Comparison of ENCODE assay signal across 8 cellular contexts in genomic region chr19:43533546-43534304, GRCh38. TPM values are rescaled to one million over a fixed set of nuclear protein-coding genes. Genes with fewer than 3 reads are reported as not detected.
DNase-seq lines count a peak whose midpoint lies in the region; ATAC-seq and TF ChIP-seq lines count a peak whose summit lies in the region.

No MANE protein-coding gene starts in this region.

- DNase-seq in DMS153 treated with DMSO at 0.1 percent for 48 hours (lab: John Stamatoyannopoulos, UW; ENCODE audit: unreplicated experiment) (peak; percentile 95), LHCN-M2 (ENCODE audit: low read depth) (peak; percentile 96), RWPE1 (ENCODE audit: low spot score) (peak; percentile 98), fibroblast of pulmonary artery (ENCODE audit: low read depth) (peak; percentile 100), natural killer cell (peak; percentile 94)
- peak; percentile 80 for DNase-seq in activated effector memory CD4-positive, alpha-beta T cell treated with Interleukin-2 at 50 U/mL for 16 hours
- DNase-seq in stimulated activated naive B cell treated with anti-CD40 and anti-IgM and Interleukin-4, amounts not matched to agents 10 μg/mL and 1 μg/mL and 100 μg/mL, for 72 hours = peak; percentile 97

- H3K4me3 Mint-ChIP-seq in natural killer cell = peak overlapping the region; percentile 97
- peak overlapping the region; percentile 84 to 90 for H3K4me3 Mint-ChIP-seq in stimulated activated naive B cell treated with anti-CD40 and anti-IgM and Interleukin-4, amounts not matched to agents 10 μg/mL and 1 μg/mL and 100 μg/mL, for 72 hours

- ATAC-seq in GM21825 (IDR thresholded peaks at IDR 0.05; ENCODE audit: unreplicated experiment) (peak; percentile 74), natural killer cell (peak; percentile 82 to 94 (median 85))
- ATAC-seq in stimulated activated naive B cell treated with anti-CD40 and anti-IgM and Interleukin-4, amounts not matched to agents 10 μg/mL and 1 μg/mL and 100 μg/mL, for 72 hours (replicated peaks) = peak; percentile 77

- peak overlapping the region; percentile 98 for H3K27ac ChIP-seq in RWPE1

- intact Hi-C loops in natural killer cell (cut with micrococcal nuclease) = loop anchor here (1.0 to 2.0 kb wide), 3 partner anchors 29 to 70 kb away; no protein-coding TSS in a partner anchor

- H3K27ac Mint-ChIP-seq in natural killer cell = peak overlapping the region; percentile 90 to 93
- H3K27ac Mint-ChIP-seq in stimulated activated naive B cell treated with anti-CD40 and anti-IgM and Interleukin-4, amounts not matched to agents 10 μg/mL and 1 μg/mL and 100 μg/mL, for 72 hours = peak overlapping the region; percentile 94

- no peaks in the 10 kb centered on the region for H3K9me3 Mint-ChIP-seq in natural killer cell
- peaks cover 0 to 3% of the 10 kb centered on the region in 2 donors for H3K9me3 Mint-ChIP-seq in stimulated activated naive B cell treated with anti-CD40 and anti-IgM and Interleukin-4, amounts not matched to agents 10 μg/mL and 1 μg/mL and 100 μg/mL, for 72 hours

- H3K36me3 Mint-ChIP-seq in natural killer cell = peaks cover 5% of the 10 kb centered on the region
- peaks cover 12 to 26% of the 10 kb centered on the region in 2 donors for H3K36me3 Mint-ChIP-seq in stimulated activated naive B cell treated with anti-CD40 and anti-IgM and Interleukin-4, amounts not matched to agents 10 μg/mL and 1 μg/mL and 100 μg/mL, for 72 hours

- POLR2A ChIA-PET in RWPE1 (lab: Yijun Ruan, JAX; ENCODE audit: low non-redundant PET) = no interaction called here

- peak overlapping the region; percentile 66 for H3K4me3 ChIP-seq in fibroblast of pulmonary artery (replicated peaks; ENCODE audit: low read depth, low read length)

- peaks cover 30 to 34% of the 10 kb centered on the region in 2 donors for H3K4me1 Mint-ChIP-seq in natural killer cell
- H3K4me1 Mint-ChIP-seq in stimulated activated naive B cell treated with anti-CD40 and anti-IgM and Interleukin-4, amounts not matched to agents 10 μg/mL and 1 μg/mL and 100 μg/mL, for 72 hours = peaks cover 12 to 27% of the 10 kb centered on the region in 2 donors

- H3K27me3 Mint-ChIP-seq in natural killer cell (ENCODE audit: low read depth in 2 of 2) = no peaks in the 10 kb centered on the region
- no peaks in the 10 kb centered on the region for H3K27me3 Mint-ChIP-seq in stimulated activated naive B cell treated with anti-CD40 and anti-IgM and Interleukin-4, amounts not matched to agents 10 μg/mL and 1 μg/mL and 100 μg/mL, for 72 hours

- no peak for TF ChIP-seq CTCF in RWPE1 (conservative IDR thresholded peaks at IDR 0.05; ENCODE audit: low read depth)
- no peak for TF ChIP-seq CTCF in fibroblast of pulmonary artery (IDR thresholded peaks at IDR 0.05; ENCODE audit: low read length, missing control alignments)
- TF ChIP-seq CTCF in natural killer cell (IDR thresholded peaks at IDR 0.05) = no peak

- CTCF ChIA-PET in RWPE1 (lab: Yijun Ruan, JAX) = interaction anchor here (0.6 kb wide), 1 partner anchor 10 kb away, joined by 5 read pairs; no protein-coding TSS in a partner anchor

RNA-seq across cellular contexts. Expression of gene ZNF575, which starts 0.7 kb away (rescaled TPM):
- total RNA-seq in LHCN-M2 (2014; rRNA removed) (1.5 TPM in 1 of 2 replicates, not detected in the other), natural killer cell (1 to 10 TPM; 1.9 to 5.4 (median 3.9) TPM)
- 3.0 TPM for polyA plus RNA-seq in LHCN-M2 (2012)

RNA-seq across cellular contexts. Expression of gene ETHE1, which starts 6.7 kb away (rescaled TPM):
- total RNA-seq in LHCN-M2 (2014; rRNA removed) = 40.0 and 40.8 TPM in 2 replicates
- polyA plus RNA-seq in LHCN-M2 (2012) = 51.1 TPM
- 10 to 100 TPM; 22.0 to 25.6 (median 24.6) TPM for total RNA-seq in natural killer cell

RNA-seq across cellular contexts. Expression of gene PHLDB3, which starts 29.2 kb away (rescaled TPM):
- total RNA-seq in LHCN-M2 (2014; rRNA removed) = 7.9 and 10.0 TPM in 2 replicates
- polyA plus RNA-seq in LHCN-M2 (2012) = 5.0 TPM
- 10 to 100 TPM; 24.5 to 24.9 (median 24.8) TPM for total RNA-seq in natural killer cell

RNA-seq across cellular contexts. Expression of gene XRCC1, which starts 41.6 kb away (rescaled TPM):
- total RNA-seq in LHCN-M2 (2014; rRNA removed) (46.6 and 46.8 TPM in 2 replicates), natural killer cell (10 to 100 TPM; 33.2 to 43.9 (median 40.7) TPM)
- 38.5 TPM for polyA plus RNA-seq in LHCN-M2 (2012)

RNA-seq across cellular contexts. Expression of gene PINLYP, which starts 41.9 kb away (rescaled TPM):
- total RNA-seq in LHCN-M2 (2014; rRNA removed) (0.29 TPM in 1 of 2 replicates, not detected in the other), natural killer cell (1 to 10 TPM; 1.7 to 3.0 (median 2.4) TPM)
- polyA plus RNA-seq in LHCN-M2 (2012) = 0.41 TPM

Comparison
In these comparisons a context has a peak if more than half of its experiments do, and no peak if none do; other contexts are left out.
1. Peak in every context shown above with its lines: DNase-seq, ATAC-seq, H3K4me3 ChIP-seq and H3K27ac ChIP-seq.